1 cellular context compared by ENCODE assay signal in genomic region chr3:44058022-44058867, GRCh38.
TF ChIP-seq lines count a peak whose summit lies in the region.

No MANE protein-coding gene starts in this region.

TF ChIP-seq in H1, 55 proteins besides CTCF, POLR2A, EP300 and RAD21 (continued from another document):
- TF ChIP-seq CHD7 (IDR thresholded peaks at IDR 0.05; ENCODE audit: insufficient replicate concordance, low read length) (no peak), KDM1A (IDR thresholded peaks at IDR 0.05; ENCODE audit: borderline replicate concordance, low read length) (no peak), SIN3A (conservative IDR thresholded peaks at IDR 0.05 in 1 of 2, IDR thresholded peaks at IDR 0.05 in 1 of 2; ENCODE audit: low read depth in 1 of 2, low read length in 2 of 2) (no peak), SP2 (IDR thresholded peaks at IDR 0.05; ENCODE audit: low read length) (no peak), PHF8 (conservative IDR thresholded peaks at IDR 0.05; ENCODE audit: low read depth, low read length) (no peak), POU5F1 (IDR thresholded peaks at IDR 0.05; ENCODE audit: low read depth, low read length) (no peak)
TF ChIP-seq in H1: peak in this region for 0.
